1 cellular context compared by ENCODE assay signal in the genomic region with DNA sequence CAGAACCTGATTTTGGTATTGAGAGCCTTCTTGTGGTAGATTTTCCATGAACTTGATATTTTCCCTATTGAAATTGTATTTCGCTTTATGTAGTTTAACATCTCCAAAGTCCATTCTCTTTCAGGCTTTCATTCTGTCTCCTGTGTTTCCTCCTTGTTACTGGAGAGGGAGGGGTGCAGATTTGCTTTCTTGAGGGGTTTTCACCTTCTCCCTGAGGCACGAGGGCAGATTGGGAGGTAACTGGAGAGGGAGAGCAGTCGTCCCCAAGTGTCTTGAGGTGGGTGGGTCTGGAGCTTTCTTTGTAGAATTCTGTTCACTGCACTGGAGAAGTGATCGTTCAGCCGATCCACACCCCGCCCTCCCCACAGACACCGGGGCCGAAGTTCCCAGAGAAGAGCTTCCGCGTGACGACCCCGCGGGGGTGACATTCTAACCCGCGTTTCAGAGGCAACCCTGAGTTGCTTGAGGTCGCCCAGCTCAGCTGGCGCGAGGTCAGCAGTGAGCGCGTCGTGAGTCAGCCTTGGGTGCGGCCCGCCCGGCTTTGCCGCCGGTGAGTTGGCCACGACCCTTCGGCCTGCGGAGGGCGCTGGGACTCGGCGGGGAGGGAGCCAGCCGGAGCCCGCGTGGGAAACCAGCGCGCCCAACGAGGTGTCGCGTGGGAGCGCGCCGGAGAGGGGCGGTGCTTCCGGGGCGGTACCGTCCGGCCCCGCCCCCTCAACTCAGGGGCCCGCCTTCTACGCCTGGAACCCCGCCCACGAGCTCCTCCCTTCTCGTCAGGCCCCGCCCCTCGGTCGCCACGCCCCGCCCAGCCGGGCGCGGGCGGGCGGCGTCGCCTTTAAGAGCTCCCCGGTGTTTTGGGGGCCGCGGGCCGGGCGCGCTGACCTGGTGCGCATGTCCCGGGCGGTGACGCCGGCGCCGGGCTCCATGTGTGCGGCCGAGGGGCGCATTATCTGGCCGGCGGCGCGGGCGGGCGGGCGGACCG.
TF ChIP-seq lines count a peak whose summit lies in the region.

A gene with protein sequence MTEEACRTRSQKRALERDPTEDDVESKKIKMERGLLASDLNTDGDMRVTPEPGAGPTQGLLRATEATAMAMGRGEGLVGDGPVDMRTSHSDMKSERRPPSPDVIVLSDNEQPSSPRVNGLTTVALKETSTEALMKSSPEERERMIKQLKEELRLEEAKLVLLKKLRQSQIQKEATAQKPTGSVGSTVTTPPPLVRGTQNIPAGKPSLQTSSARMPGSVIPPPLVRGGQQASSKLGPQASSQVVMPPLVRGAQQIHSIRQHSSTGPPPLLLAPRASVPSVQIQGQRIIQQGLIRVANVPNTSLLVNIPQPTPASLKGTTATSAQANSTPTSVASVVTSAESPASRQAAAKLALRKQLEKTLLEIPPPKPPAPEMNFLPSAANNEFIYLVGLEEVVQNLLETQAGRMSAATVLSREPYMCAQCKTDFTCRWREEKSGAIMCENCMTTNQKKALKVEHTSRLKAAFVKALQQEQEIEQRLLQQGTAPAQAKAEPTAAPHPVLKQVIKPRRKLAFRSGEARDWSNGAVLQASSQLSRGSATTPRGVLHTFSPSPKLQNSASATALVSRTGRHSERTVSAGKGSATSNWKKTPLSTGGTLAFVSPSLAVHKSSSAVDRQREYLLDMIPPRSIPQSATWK (plus strand): TSS at position 797 of the 982 bp plus-strand sequence. CDS start 59,671 bp downstream, outside the sequence.

TF ChIP-seq in WTC11, 78 proteins besides CTCF, POLR2A, EP300 and RAD21 (continued from another document):
- TF ChIP-seq, protein P1, sequence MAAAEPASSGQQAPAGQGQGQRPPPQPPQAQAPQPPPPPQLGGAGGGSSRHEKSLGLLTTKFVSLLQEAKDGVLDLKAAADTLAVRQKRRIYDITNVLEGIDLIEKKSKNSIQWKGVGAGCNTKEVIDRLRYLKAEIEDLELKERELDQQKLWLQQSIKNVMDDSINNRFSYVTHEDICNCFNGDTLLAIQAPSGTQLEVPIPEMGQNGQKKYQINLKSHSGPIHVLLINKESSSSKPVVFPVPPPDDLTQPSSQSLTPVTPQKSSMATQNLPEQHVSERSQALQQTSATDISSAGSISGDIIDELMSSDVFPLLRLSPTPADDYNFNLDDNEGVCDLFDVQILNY (CRISPR knock-in tag; IDR thresholded peaks at IDR 0.05) = peak; percentile 91
- TF ChIP-seq GTF2I (CRISPR knock-in tag; conservative IDR thresholded peaks at IDR 0.05) = no peak
- 0 out of 2 replicates have a peak, but pooled peaks have one; percentile 48 for TF ChIP-seq CREM (CRISPR knock-in tag; IDR thresholded peaks at IDR 0.05)
